Comparison of ENCODE assay signal across 13 cellular contexts in genomic region chr7:99102809-99103690, GRCh38. TPM values are rescaled to one million over a fixed set of nuclear protein-coding genes. Genes with fewer than 3 reads are reported as not detected.
DNase-seq lines count a peak whose midpoint lies in the region; ATAC-seq, FAIRE-seq and TF ChIP-seq lines count a peak whose summit lies in the region.
"Had no signal": no experiment of that assay in that cellular context is flagged by ENCODE, and none has a peak within 500 bp of the region (broad histone marks: within the 10 kb centered on the region; RNA-seq: fewer than 3 reads in every experiment).

No MANE protein-coding gene starts in this region.

- no peak for TF ChIP-seq EP300 in suprapubic skin (IDR thresholded peaks at IDR 0.05)

- no peak for TF ChIP-seq CTCF in fibroblast of villous mesenchyme (IDR thresholded peaks at IDR 0.05; ENCODE audit: insufficient read depth, low read depth, low read length)
- no peak for TF ChIP-seq CTCF in suprapubic skin (IDR thresholded peaks at IDR 0.05)
- TF ChIP-seq CTCF in CD14-positive monocyte (IDR thresholded peaks at IDR 0.05), result no peak

- H3K4me3 ChIP-seq in fibroblast of villous mesenchyme (ENCODE audit: low read depth, low read length) (no peak overlapping the region), suprapubic skin (no peak overlapping the region)

- H3K9me3 Mint-ChIP-seq in activated T-cell treated with anti-CD3 and anti-CD28 coated beads, Interleukin-2, amount 50 U/mL, for 24 hours, result peaks cover 19% of the 10 kb centered on the region
- peaks cover 18% of the 10 kb centered on the region for H3K9me3 Mint-ChIP-seq in activated T-cell treated with anti-CD3 and anti-CD28 coated beads, Interleukin-2, amount 50 U/mL, for 4 hours
- peaks cover 3 to 11% (median 6%) of the 10 kb centered on the region in 7 donors for H3K9me3 Mint-ChIP-seq in CD14-positive monocyte

- ATAC-seq in activated T-cell treated with anti-CD3 and anti-CD28 coated beads, Interleukin-2, amount 50 U/mL, for 4 hours, result peak; percentile 73 to 76

- intact Hi-C loops in CD14-positive monocyte (cut with micrococcal nuclease), result no loop called here

- peak overlapping the region; percentile 47 for H3K4me3 Mint-ChIP-seq in activated T-cell treated with anti-CD3 and anti-CD28 coated beads, Interleukin-2, amount 50 U/mL, for 24 hours
- peak overlapping the region; percentile 25 for H3K4me3 Mint-ChIP-seq in activated T-cell treated with anti-CD3 and anti-CD28 coated beads, Interleukin-2, amount 50 U/mL, for 4 hours
- H3K4me3 Mint-ChIP-seq in CD14-positive monocyte, result no peak overlapping the region
- H3K4me3 Mint-ChIP-seq: H9 had no signal

- TF ChIP-seq POLR2A in suprapubic skin (IDR thresholded peaks at IDR 0.05), result no peak
- no peak for TF ChIP-seq POLR2A in H54 (IDR thresholded peaks at IDR 0.05; ENCODE audit: low read depth, low read length)

- H3K4me1 ChIP-seq in suprapubic skin, result peaks cover 51% of the 10 kb centered on the region

- peak; percentile 41 for DNase-seq in activated T-cell treated with anti-CD3 and anti-CD28 coated beads, Interleukin-2, amount 50 U/mL, for 24 hours
- DNase-seq in activated T-cell treated with anti-CD3 and anti-CD28 coated beads for 4 hours (no peak), fibroblast of villous mesenchyme (ENCODE audit: low read depth) (peak; percentile 61), suprapubic skin (ENCODE audit: low spot score in 2 of 2) (no peak), CD14-positive monocyte (ENCODE audit: low spot score) (no peak), AG20443 (ENCODE audit: low spot score) (no peak), H54 (ENCODE audit: insufficient read length, low spot score) (no peak)
- DNase-seq in activated T-cell treated with anti-CD3 and anti-CD28 coated beads, Interleukin-2, amount 50 U/mL, for 4 hours, result no peak
- DNase-seq: activated gamma-delta T cell, H9, OCI-M1 had no signal

- H3K27me3 ChIP-seq in suprapubic skin, result no peaks in the 10 kb centered on the region
- H3K27me3 ChIP-seq: neutrophil had no signal

- peaks cover 32% of the 10 kb centered on the region for H3K36me3 Mint-ChIP-seq in activated T-cell treated with anti-CD3 and anti-CD28 coated beads, Interleukin-2, amount 50 U/mL, for 24 hours (ENCODE audit: low read depth)
- H3K36me3 Mint-ChIP-seq in activated T-cell treated with anti-CD3 and anti-CD28 coated beads, Interleukin-2, amount 50 U/mL, for 4 hours (ENCODE audit: insufficient read depth), result peaks cover 32% of the 10 kb centered on the region
- H3K36me3 Mint-ChIP-seq in CD14-positive monocyte, result peaks cover 20 to 23% of the 10 kb centered on the region in 2 donors

- H3K36me3 ChIP-seq in suprapubic skin, result no peaks in the 10 kb centered on the region
- H3K36me3 ChIP-seq: neutrophil had no signal

- H3K9me3 ChIP-seq in suprapubic skin, result no peaks in the 10 kb centered on the region
- H3K9me3 ChIP-seq: neutrophil had no signal

- peak overlapping the region; percentile 92 for H3K27ac Mint-ChIP-seq in activated T-cell treated with anti-CD3 and anti-CD28 coated beads, Interleukin-2, amount 50 U/mL, for 24 hours
- H3K27ac Mint-ChIP-seq in CD14-positive monocyte, result no peak overlapping the region

- peak overlapping the region; percentile 37 for H3K27ac ChIP-seq in suprapubic skin
- H3K27ac ChIP-seq: C4-2B, neutrophil had no signal

- H3K4me1 Mint-ChIP-seq in activated T-cell treated with anti-CD3 and anti-CD28 coated beads, Interleukin-2, amount 50 U/mL, for 24 hours (ENCODE audit: low read depth), result peaks cover 76% of the 10 kb centered on the region
- peaks cover 64% of the 10 kb centered on the region for H3K4me1 Mint-ChIP-seq in activated T-cell treated with anti-CD3 and anti-CD28 coated beads, Interleukin-2, amount 50 U/mL, for 4 hours (ENCODE audit: low read depth)
- H3K4me1 Mint-ChIP-seq in CD14-positive monocyte, result peaks cover 5% of the 10 kb centered on the region

- 68% methylated on average over 11 of the region's 11 CpGs for WGBS in suprapubic skin

- FAIRE-seq in H54 (lab: Jason Lieb, UNC), result no peak

- no peaks in the 10 kb centered on the region for H3K27me3 Mint-ChIP-seq in activated T-cell treated with anti-CD3 and anti-CD28 coated beads, Interleukin-2, amount 50 U/mL, for 24 hours
- H3K27me3 Mint-ChIP-seq in activated T-cell treated with anti-CD3 and anti-CD28 coated beads, Interleukin-2, amount 50 U/mL, for 4 hours (ENCODE audit: low read depth), result no peaks in the 10 kb centered on the region
- H3K27me3 Mint-ChIP-seq in CD14-positive monocyte (ENCODE audit: low read depth in 3 of 3), result peaks cover 0 to 2% (median 0%) of the 10 kb centered on the region in 3 donors

RNA-seq across cellular contexts. Expression of gene SMURF1, which starts 40.9 kb away (rescaled TPM):
- 10 to 100 TPM; 15.1 to 18.1 (median 17.1) TPM for total RNA-seq in activated T-cell treated with anti-CD3 and anti-CD28 coated beads, Interleukin-2, amount 50 U/mL, for 4 hours
- total RNA-seq in fibroblast of villous mesenchyme, result 28.7 and 29.8 TPM in 2 replicates
- total RNA-seq in suprapubic skin, result 10 to 100 TPM; 26.9 to 74.9 (median 30.2) TPM
- 1 to 10 TPM in 1 of 2 donors, under 1 TPM in 1; 0.48 to 1.6 TPM for polyA plus RNA-seq in CD14-positive monocyte

Comparison
In these comparisons a context has a peak if more than half of its experiments do, and no peak if none do; other contexts are left out.
1. DNase-seq: peak in activated T-cell treated with anti-CD3 and anti-CD28 coated beads, Interleukin-2, amount 50 U/mL, for 24 hours (single experiment) and fibroblast of villous mesenchyme (single experiment); none in activated T-cell treated with anti-CD3 and anti-CD28 coated beads for 4 hours (single experiment), activated T-cell treated with anti-CD3 and anti-CD28 coated beads, Interleukin-2, amount 50 U/mL, for 4 hours (single experiment), suprapubic skin (0 of 2), CD14-positive monocyte (single experiment), AG20443 (single experiment) and H54 (single experiment).
2. H3K4me3 Mint-ChIP-seq: peak in activated T-cell treated with anti-CD3 and anti-CD28 coated beads, Interleukin-2, amount 50 U/mL, for 24 hours (single experiment) and activated T-cell treated with anti-CD3 and anti-CD28 coated beads, Interleukin-2, amount 50 U/mL, for 4 hours (single experiment); none in CD14-positive monocyte (0 of 2).